In the genomic region with DNA sequence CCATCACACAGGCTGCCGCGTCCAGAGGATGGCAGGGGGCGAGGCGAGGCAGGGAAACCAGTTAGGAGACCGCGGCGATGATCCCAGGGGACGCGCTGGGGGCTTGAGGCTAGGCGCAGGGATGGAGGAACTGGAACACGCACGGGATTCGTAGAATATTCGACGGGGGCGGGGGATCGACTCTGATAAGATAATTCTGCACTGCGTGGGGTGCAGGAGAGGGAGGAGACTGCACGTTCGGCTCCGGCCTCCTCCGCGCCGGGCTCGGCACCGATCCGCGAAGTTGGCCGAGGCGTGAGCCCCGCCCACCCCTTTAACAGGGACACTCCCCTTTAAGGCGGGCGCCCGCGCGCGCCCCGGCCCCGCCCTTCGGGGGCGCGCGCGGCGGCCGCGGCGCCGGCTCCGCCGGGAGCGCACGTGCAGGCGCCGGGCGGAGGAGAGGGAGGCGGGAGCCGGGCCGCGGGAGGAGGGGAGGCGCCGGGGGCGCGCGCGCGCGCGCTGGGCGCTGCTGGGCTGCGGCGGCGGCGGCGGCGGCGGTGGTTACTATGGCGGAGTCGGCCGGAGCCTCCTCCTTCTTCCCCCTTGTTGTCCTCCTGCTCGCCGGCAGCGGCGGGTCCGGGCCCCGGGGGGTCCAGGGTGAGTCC, we compare ENCODE assay signal across 8 cellular contexts. TPM values are rescaled to one million over a fixed set of nuclear protein-coding genes. Genes with fewer than 3 reads are reported as not detected.
A peak's percentile ranks its signal among the peaks of the same experiment; 100 is the strongest.
DNase-seq lines count a peak whose midpoint lies in the region; ATAC-seq and TF ChIP-seq lines count a peak whose summit lies in the region.

A gene (plus strand): TSS at position 501 of the 644 bp plus-strand sequence. CDS start 45 bp downstream, at position 546.

- ATAC-seq in GM23338, result peak; percentile 73
- peak; percentile 97 for ATAC-seq in stimulated activated naive CD8-positive, alpha-beta T cell treated with anti-CD3 and anti-CD28 coated beads, Interleukin-15, Interleukin-2, amounts not matched to agents 100 U/mL and 50 U/mL, for 24 hours

- H3K9me2 ChIP-seq in GM23338 (ENCODE audit: insufficient read depth) (no peaks in the 10 kb centered on the region), MM.1S (replicated peaks; ENCODE audit: insufficient read depth, low read length) (no peaks in the 10 kb centered on the region)

- H3K79me2 ChIP-seq in GM23338 (replicated peaks; ENCODE audit: insufficient read depth) (peaks cover 36% of the 10 kb centered on the region), MM.1S (ENCODE audit: low read length) (no peaks in the 10 kb centered on the region)

- H3K27me3 Mint-ChIP-seq in GM23338 (ENCODE audit: insufficient read depth, low read depth, poor library complexity) (peaks cover 32% of the 10 kb centered on the region), nephron progenitor cell (ENCODE audit: low read depth, poor library complexity) (peaks cover 42% of the 10 kb centered on the region)

- peaks cover 82% of the 10 kb centered on the region for H3K27me3 ChIP-seq in GM23338 (ENCODE audit: insufficient read depth)
- peaks cover 43% of the 10 kb centered on the region for H3K27me3 ChIP-seq in MM.1S (replicated peaks; ENCODE audit: insufficient read depth, low read length)

- H3K9me3 Mint-ChIP-seq in GM23338 (no peaks in the 10 kb centered on the region), nephron progenitor cell (peaks cover 3% of the 10 kb centered on the region)

- peak within 1 kb of the TSS; percentile 65 for H3K9ac ChIP-seq in MM.1S (ENCODE audit: low read length)

- peaks cover 20% of the 10 kb centered on the region for H3K4me1 Mint-ChIP-seq in GM23338
- peaks cover 47% of the 10 kb centered on the region for H3K4me1 Mint-ChIP-seq in nephron progenitor cell

- H4K20me1 ChIP-seq in GM23338 (replicated peaks; ENCODE audit: insufficient read depth) (peaks cover 33% of the 10 kb centered on the region), MM.1S (ENCODE audit: insufficient read depth, low read length) (no peaks in the 10 kb centered on the region)

- peak; percentile 74 for DNase-seq in DMS114 treated with DMSO at 0.1 percent for 48 hours (lab: John Stamatoyannopoulos, UW; ENCODE audit: unreplicated experiment)
- DNase-seq in GM23338 (ENCODE audit: low spot score), result peak; percentile 91
- DNase-seq in MM.1S, result peak; percentile 87
- peak; percentile 77 to 84 for DNase-seq in SHP77 (lab: John Stamatoyannopoulos, UW)
- peak; percentile 96 for DNase-seq in activated effector memory CD4-positive, alpha-beta T cell treated with anti-CD3 and anti-CD28 coated beads, Interleukin-2, amount 50 U/mL, for 16 hours
- DNase-seq in fibroblast of the conjunctiva (ENCODE audit: low read depth), result peak; percentile 80
- DNase-seq in nephron progenitor cell, result peak; percentile 90
- peak; percentile 90 for DNase-seq in stimulated activated naive CD8-positive, alpha-beta T cell treated with anti-CD3 and anti-CD28 coated beads, Interleukin-15, Interleukin-2, amounts not matched to agents 100 U/mL and 50 U/mL, for 24 hours

- no peak for TF ChIP-seq CTCF in GM23338 (conservative IDR thresholded peaks at IDR 0.05; ENCODE audit: low read depth in 2 of 2)
- no peak for TF ChIP-seq CTCF in MM.1S (IDR thresholded peaks at IDR 0.05; ENCODE audit: low read length)
- no peak for TF ChIP-seq CTCF in nephron progenitor cell (IDR thresholded peaks at IDR 0.05)

- H3K4me2 ChIP-seq in GM23338 (peak within 1 kb of the TSS; percentile 99), MM.1S (ENCODE audit: low read depth, low read length) (peak within 1 kb of the TSS; percentile 88)

- H3K27ac Mint-ChIP-seq in GM23338 (no peak within 1 kb of the TSS), nephron progenitor cell (peak within 1 kb of the TSS; percentile 17)

- H3K36me3 Mint-ChIP-seq in GM23338 (ENCODE audit: low read depth) (no peaks in the 10 kb centered on the region), nephron progenitor cell (ENCODE audit: low read depth) (peaks cover 13% of the 10 kb centered on the region)

- H3K9me3 ChIP-seq in MM.1S (replicated peaks; ENCODE audit: insufficient read depth, low read length), result no peaks in the 10 kb centered on the region

- H3K4me3 Mint-ChIP-seq in GM23338 (peak within 1 kb of the TSS; percentile 87), nephron progenitor cell (peak within 1 kb of the TSS; percentile 90)

- H3K27ac ChIP-seq in GM23338 (ENCODE audit: low read depth), result no peak within 1 kb of the TSS
- H3K27ac ChIP-seq in MM.1S (ENCODE audit: low read length), result no peak within 1 kb of the TSS

- peak within 1 kb of the TSS; percentile 94 for H2AFZ ChIP-seq in GM23338
- H2AFZ ChIP-seq in MM.1S (ENCODE audit: low read length), result peak within 1 kb of the TSS; percentile 80

- H3K4me3 ChIP-seq in GM23338, result peak within 1 kb of the TSS; percentile 90
- peak within 1 kb of the TSS; percentile 64 for H3K4me3 ChIP-seq in MM.1S (ENCODE audit: low read length)

- H3K36me3 ChIP-seq in GM23338 (ENCODE audit: insufficient read depth), result no peaks in the 10 kb centered on the region
- no peaks in the 10 kb centered on the region for H3K36me3 ChIP-seq in MM.1S (replicated peaks; ENCODE audit: insufficient read depth, low read length)

- peaks cover 10% of the 10 kb centered on the region for H3K4me1 ChIP-seq in GM23338 (ENCODE audit: insufficient read depth)
- H3K4me1 ChIP-seq in MM.1S (ENCODE audit: low read length), result peaks cover 11% of the 10 kb centered on the region

- H3F3A ChIP-seq in GM23338 (replicated peaks; ENCODE audit: low read depth) (0 out of 2 replicates have a peak, but pooled peaks cover 4% of the 10 kb centered on the region), MM.1S (ENCODE audit: insufficient read depth, low read length) (peaks cover 11% of the 10 kb centered on the region; the same call in 1 of the 2 replicates)

TF ChIP-seq in GM23338, 12 proteins besides CTCF, POLR2A, EP300 and RAD21:
- TF ChIP-seq, protein P1, sequence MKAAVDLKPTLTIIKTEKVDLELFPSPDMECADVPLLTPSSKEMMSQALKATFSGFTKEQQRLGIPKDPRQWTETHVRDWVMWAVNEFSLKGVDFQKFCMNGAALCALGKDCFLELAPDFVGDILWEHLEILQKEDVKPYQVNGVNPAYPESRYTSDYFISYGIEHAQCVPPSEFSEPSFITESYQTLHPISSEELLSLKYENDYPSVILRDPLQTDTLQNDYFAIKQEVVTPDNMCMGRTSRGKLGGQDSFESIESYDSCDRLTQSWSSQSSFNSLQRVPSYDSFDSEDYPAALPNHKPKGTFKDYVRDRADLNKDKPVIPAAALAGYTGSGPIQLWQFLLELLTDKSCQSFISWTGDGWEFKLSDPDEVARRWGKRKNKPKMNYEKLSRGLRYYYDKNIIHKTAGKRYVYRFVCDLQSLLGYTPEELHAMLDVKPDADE (IDR thresholded peaks at IDR 0.05), result no peak
- TF ChIP-seq, protein P2, sequence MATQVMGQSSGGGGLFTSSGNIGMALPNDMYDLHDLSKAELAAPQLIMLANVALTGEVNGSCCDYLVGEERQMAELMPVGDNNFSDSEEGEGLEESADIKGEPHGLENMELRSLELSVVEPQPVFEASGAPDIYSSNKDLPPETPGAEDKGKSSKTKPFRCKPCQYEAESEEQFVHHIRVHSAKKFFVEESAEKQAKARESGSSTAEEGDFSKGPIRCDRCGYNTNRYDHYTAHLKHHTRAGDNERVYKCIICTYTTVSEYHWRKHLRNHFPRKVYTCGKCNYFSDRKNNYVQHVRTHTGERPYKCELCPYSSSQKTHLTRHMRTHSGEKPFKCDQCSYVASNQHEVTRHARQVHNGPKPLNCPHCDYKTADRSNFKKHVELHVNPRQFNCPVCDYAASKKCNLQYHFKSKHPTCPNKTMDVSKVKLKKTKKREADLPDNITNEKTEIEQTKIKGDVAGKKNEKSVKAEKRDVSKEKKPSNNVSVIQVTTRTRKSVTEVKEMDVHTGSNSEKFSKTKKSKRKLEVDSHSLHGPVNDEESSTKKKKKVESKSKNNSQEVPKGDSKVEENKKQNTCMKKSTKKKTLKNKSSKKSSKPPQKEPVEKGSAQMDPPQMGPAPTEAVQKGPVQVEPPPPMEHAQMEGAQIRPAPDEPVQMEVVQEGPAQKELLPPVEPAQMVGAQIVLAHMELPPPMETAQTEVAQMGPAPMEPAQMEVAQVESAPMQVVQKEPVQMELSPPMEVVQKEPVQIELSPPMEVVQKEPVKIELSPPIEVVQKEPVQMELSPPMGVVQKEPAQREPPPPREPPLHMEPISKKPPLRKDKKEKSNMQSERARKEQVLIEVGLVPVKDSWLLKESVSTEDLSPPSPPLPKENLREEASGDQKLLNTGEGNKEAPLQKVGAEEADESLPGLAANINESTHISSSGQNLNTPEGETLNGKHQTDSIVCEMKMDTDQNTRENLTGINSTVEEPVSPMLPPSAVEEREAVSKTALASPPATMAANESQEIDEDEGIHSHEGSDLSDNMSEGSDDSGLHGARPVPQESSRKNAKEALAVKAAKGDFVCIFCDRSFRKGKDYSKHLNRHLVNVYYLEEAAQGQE (IDR thresholded peaks at IDR 0.05; ENCODE audit: unreplicated experiment), result no peak
- TF ChIP-seq ZNF114 (CRISPR knock-in tag; IDR thresholded peaks at IDR 0.05), result no peak
- TF ChIP-seq POLR2AphosphoS5 (IDR thresholded peaks at IDR 0.05; ENCODE audit: low read depth), result peak; percentile 23; the same call in 1 of the 2 replicates
TF ChIP-seq in GM23338: peak in this region for 1.

RNA-seq across cellular contexts. Expression of the gene that starts here (rescaled TPM):
- total RNA-seq in GM23338 (2014; rRNA removed; shearing (Covaris generic)), result 7.5 and 7.8 TPM in 2 replicates
- polyA plus RNA-seq in GM23338 (2016; fragmentation: Nextera tagmentation; extraction: Ambion mirVana), result 2.4 and 2.6 TPM in 2 replicates
